8 cellular contexts compared by ENCODE assay signal in genomic region chr12:53221203-53222076, GRCh38. TPM values are rescaled to one million over a fixed set of nuclear protein-coding genes. Genes with fewer than 3 reads are reported as not detected.
DNase-seq lines count a peak whose midpoint lies in the region; ATAC-seq and TF ChIP-seq lines count a peak whose summit lies in the region.

No MANE protein-coding gene starts in this region.

- peak in 1 of 4 donors; percentile 60 for TF ChIP-seq POLR2A in esophagus squamous epithelium (IDR thresholded peaks at IDR 0.05)

- H3K27ac ChIP-seq in MM.1S (ENCODE audit: low read length) (peak overlapping the region; percentile 80; the same call in 1 of the 2 replicates), esophagus squamous epithelium (peak overlapping the region; percentile 97 to 100 (median 99)), muscle layer of colon (ENCODE audit: low read depth, low read length) (peak overlapping the region; percentile 100), urinary bladder (ENCODE audit: low read depth) (peak overlapping the region; percentile 98)

- H3K4me3 ChIP-seq in MM.1S (ENCODE audit: low read length) (peak overlapping the region; percentile 96), esophagus squamous epithelium (peak overlapping the region; percentile 56 to 82 (median 72)), muscle layer of colon (ENCODE audit: low read depth in 1 of 2, low read length in 2 of 2) (peak overlapping the region; percentile 53 to 88), urinary bladder (ENCODE audit: low read depth, low read length) (peak overlapping the region; percentile 82)

- H3K9me3 ChIP-seq in MM.1S (replicated peaks; ENCODE audit: insufficient read depth, low read length) (no peaks in the 10 kb centered on the region), esophagus squamous epithelium (no peaks in the 10 kb centered on the region), muscle layer of colon (ENCODE audit: low read length) (no peaks in the 10 kb centered on the region)

- H3K27me3 ChIP-seq in MM.1S (replicated peaks; ENCODE audit: insufficient read depth, low read length) (no peaks in the 10 kb centered on the region), esophagus squamous epithelium (no peaks in the 10 kb centered on the region), muscle layer of colon (ENCODE audit: control insufficient read depth in 1 of 2, insufficient read depth in 2 of 2, low read length in 2 of 2) (no peaks in the 10 kb centered on the region)

- H3K9ac ChIP-seq in MM.1S (ENCODE audit: low read length) (peak overlapping the region; percentile 61), muscle layer of colon (ENCODE audit: low read length) (peak overlapping the region; percentile 99)

- no peaks in the 10 kb centered on the region for H3K9me2 ChIP-seq in MM.1S (replicated peaks; ENCODE audit: insufficient read depth, low read length)

- no peaks in the 10 kb centered on the region for H4K20me1 ChIP-seq in MM.1S (ENCODE audit: insufficient read depth, low read length)

- DNase-seq in NCI-H1105 treated with DMSO at 0.1 percent for 48 hours (lab: John Stamatoyannopoulos, UW) (peak; percentile 21), NCI-H1105 (lab: John Stamatoyannopoulos, UW) (no peak), MM.1S (peak; percentile 50), esophagus squamous epithelium (lab: John Stamatoyannopoulos, UW) (no peak)
- peak; percentile 77 for DNase-seq in activated CD8-positive, alpha-beta memory T cell treated with anti-CD3 and anti-CD28 coated beads, Interleukin-2, amount 50 U/mL, for 48 hours

- 0 to 4% methylated on average over 9 to 16 of the region's 71 CpGs for whole genome bisulfite sequencing in esophagus squamous epithelium, 2 donors
- WGBS in urinary bladder = 1% methylated on average over 71 of the region's 71 CpGs

- H2AFZ ChIP-seq in MM.1S (ENCODE audit: low read length) = peak overlapping the region; percentile 93

- H3K79me2 ChIP-seq in MM.1S (ENCODE audit: low read length) = peaks cover 22% of the 10 kb centered on the region

- no peaks in the 10 kb centered on the region for H3K36me3 ChIP-seq in MM.1S (replicated peaks; ENCODE audit: insufficient read depth, low read length)
- peaks cover 0 to 16% (median 0%) of the 10 kb centered on the region in 3 donors for H3K36me3 ChIP-seq in esophagus squamous epithelium
- no peaks in the 10 kb centered on the region for H3K36me3 ChIP-seq in muscle layer of colon (ENCODE audit: insufficient read depth, low read length)
- H3K36me3 ChIP-seq in urinary bladder (ENCODE audit: insufficient read depth) = no peaks in the 10 kb centered on the region

- peak overlapping the region; percentile 100 for H3K4me2 ChIP-seq in MM.1S (ENCODE audit: low read depth, low read length)

- H3K4me1 ChIP-seq in MM.1S (ENCODE audit: low read length) = peaks cover 12% of the 10 kb centered on the region
- H3K4me1 ChIP-seq in esophagus squamous epithelium = peaks cover 69 to 97% (median 72%) of the 10 kb centered on the region in 3 donors
- H3K4me1 ChIP-seq in muscle layer of colon (ENCODE audit: insufficient read depth, low read length) = peaks cover 62% of the 10 kb centered on the region
- no peaks in the 10 kb centered on the region for H3K4me1 ChIP-seq in urinary bladder (ENCODE audit: insufficient read depth)

- intact Hi-C loops in esophagus squamous epithelium (cut with DNase I) = no loop called here

- peaks cover 16% of the 10 kb centered on the region for H3F3A ChIP-seq in MM.1S (ENCODE audit: insufficient read depth, low read length)

- TF ChIP-seq CTCF in MM.1S (IDR thresholded peaks at IDR 0.05; ENCODE audit: low read length) (peak; percentile 37; the same call in 1 of the 2 replicates), esophagus squamous epithelium (IDR thresholded peaks at IDR 0.05) (peak in 1 of 6 experiments; percentile 18)

- ATAC-seq in GM21786 (IDR thresholded peaks at IDR 0.05; ENCODE audit: unreplicated experiment) = peak; percentile 23

RNA-seq across cellular contexts. Expression of gene RARG, which starts 10.6 kb away (rescaled TPM):
- 100 to 1,000 TPM in 3 of 4 donors, 10 to 100 TPM in 1; 98.0 to 171 (median 125) TPM for total RNA-seq in esophagus squamous epithelium
- 37.8 TPM for total RNA-seq in urinary bladder
- polyA plus RNA-seq in urinary bladder = 30.5 TPM

RNA-seq across cellular contexts. Expression of gene ITGB7, which starts 14.4 kb away (rescaled TPM):
- total RNA-seq in esophagus squamous epithelium (1 to 10 TPM; 4.2 to 7.2 (median 5.9) TPM), urinary bladder (1.6 TPM)
- polyA plus RNA-seq in urinary bladder = 1.7 TPM

RNA-seq across cellular contexts. Expression of gene CSAD, which starts 40.7 kb away (rescaled TPM):
- 10 to 100 TPM; 11.4 to 30.5 (median 15.7) TPM for total RNA-seq in esophagus squamous epithelium
- 36.9 TPM for total RNA-seq in urinary bladder
- 19.1 TPM for polyA plus RNA-seq in urinary bladder

RNA-seq across cellular contexts. Expression of gene ZNF740, which starts 40.9 kb away (rescaled TPM):
- total RNA-seq in esophagus squamous epithelium (10 to 100 TPM in 2 of 4 donors, 1 to 10 TPM in 2; 6.9 to 21.2 (median 9.8) TPM), urinary bladder (22.9 TPM)
- polyA plus RNA-seq in urinary bladder = 13.5 TPM

RNA-seq across cellular contexts. Expression of gene ESPL1, which starts 46.7 kb away (rescaled TPM):
- total RNA-seq in esophagus squamous epithelium = 10 to 100 TPM; 32.2 to 85.6 (median 48.0) TPM
- 4.5 TPM for total RNA-seq in urinary bladder
- polyA plus RNA-seq in urinary bladder = 0.33 TPM

Comparison
In these comparisons a context has a peak if more than half of its experiments do, and no peak if none do; other contexts are left out.
1. DNase-seq: peak in NCI-H1105 treated with DMSO at 0.1 percent for 48 hours (single experiment), MM.1S (single experiment) and activated CD8-positive, alpha-beta memory T cell treated with anti-CD3 and anti-CD28 coated beads, Interleukin-2, amount 50 U/mL, for 48 hours (single experiment); none in NCI-H1105 (single experiment) and esophagus squamous epithelium (single experiment).
2. Peak in every context shown above with its lines, with median percentiles within 50 percentile points of each other: H3K27ac ChIP-seq and H3K4me3 ChIP-seq.